In genomic region chr16:15950167-15950854, GRCh38 we compare ENCODE assay signal across 1 cellular context.
TF ChIP-seq lines count a peak whose summit lies in the region.

No MANE protein-coding gene starts in this region.

TF ChIP-seq in K562, 482 proteins besides CTCF, POLR2A, EP300 and RAD21 (continued from another document):
- no peak for TF ChIP-seq ZHX1 (conservative IDR thresholded peaks at IDR 0.05; ENCODE audit: low read length)
- TF ChIP-seq ATF3 (IDR thresholded peaks at IDR 0.05): no peak
- TF ChIP-seq ATF3 (CRISPR knock-in tag; conservative IDR thresholded peaks at IDR 0.05): no peak
- TF ChIP-seq ZBTB2 (IDR thresholded peaks at IDR 0.05): no peak
- TF ChIP-seq ZNF511 (CRISPR knock-in tag; IDR thresholded peaks at IDR 0.05): no peak
- no peak for TF ChIP-seq CC2D1A (IDR thresholded peaks at IDR 0.05)
- no peak for TF ChIP-seq FOXJ3 (CRISPR knock-in tag; IDR thresholded peaks at IDR 0.05)
- no peak for TF ChIP-seq ZNF121 (CRISPR knock-in tag; conservative IDR thresholded peaks at IDR 0.05)
- no peak for TF ChIP-seq PRMT5 (CRISPR knock-in tag; IDR thresholded peaks at IDR 0.05)
- TF ChIP-seq MNT (conservative IDR thresholded peaks at IDR 0.05): peak; percentile 62 to 81
- no peak for TF ChIP-seq LARP7 (IDR thresholded peaks at IDR 0.05)
- no peak for TF ChIP-seq KAT8 (IDR thresholded peaks at IDR 0.05; ENCODE audit: low read depth)
- TF ChIP-seq HSF4 (CRISPR knock-in tag; IDR thresholded peaks at IDR 0.05; ENCODE audit: borderline replicate concordance): no peak
- TF ChIP-seq THRA (IDR thresholded peaks at IDR 0.05): no peak
- no peak for TF ChIP-seq DLX4 (CRISPR knock-in tag; IDR thresholded peaks at IDR 0.05)
- TF ChIP-seq SIX5 (IDR thresholded peaks at IDR 0.05; ENCODE audit: borderline replicate concordance in 1 of 2, insufficient read depth in 1 of 2, low read depth in 1 of 2, low read length in 2 of 2): no peak
- TF ChIP-seq SOX6 (IDR thresholded peaks at IDR 0.05): 0 out of 2 replicates have a peak, but pooled peaks have one; percentile 18
- no peak for TF ChIP-seq HNRNPLL (IDR thresholded peaks at IDR 0.05; ENCODE audit: low read depth, low read length, poor library complexity, severe bottlenecking)
- TF ChIP-seq ZNF780A (CRISPR knock-in tag; IDR thresholded peaks at IDR 0.05): no peak
- TF ChIP-seq ATF1 (CRISPR knock-in tag; IDR thresholded peaks at IDR 0.05): no peak
- TF ChIP-seq ATF1 (tag; IDR thresholded peaks at IDR 0.05): no peak
- no peak for TF ChIP-seq HOMEZ (CRISPR knock-in tag; IDR thresholded peaks at IDR 0.05)
- no peak for TF ChIP-seq PATZ1 (CRISPR knock-in tag; IDR thresholded peaks at IDR 0.05; ENCODE audit: borderline replicate concordance)
- TF ChIP-seq ZNF311 (CRISPR knock-in tag; IDR thresholded peaks at IDR 0.05): no peak
- TF ChIP-seq SUPT5H (IDR thresholded peaks at IDR 0.05): no peak
- TF ChIP-seq MYC (IDR thresholded peaks at IDR 0.05; ENCODE audit: low read depth, low read length): 0 out of 2 replicates have a peak, but pooled peaks have one; percentile 12
- TF ChIP-seq MYC (CRISPR knock-in tag; IDR thresholded peaks at IDR 0.05; ENCODE audit: borderline replicate concordance, low read depth): no peak
- TF ChIP-seq HOXB6 (CRISPR knock-in tag; IDR thresholded peaks at IDR 0.05; ENCODE audit: borderline replicate concordance): no peak
- TF ChIP-seq MEF2D (tag; conservative IDR thresholded peaks at IDR 0.05; ENCODE audit: low read depth): no peak
